ENCODE assay signal across 8 cellular contexts in genomic region chr7:36115448-36116321, GRCh38. TPM values are rescaled to one million over a fixed set of nuclear protein-coding genes. Genes with fewer than 3 reads are reported as not detected.
A peak's percentile ranks its signal among the peaks of the same experiment; 100 is the strongest.
DNase-seq lines count a peak whose midpoint lies in the region; ATAC-seq, FAIRE-seq and TF ChIP-seq lines count a peak whose summit lies in the region.

No MANE protein-coding gene starts in this region.

- no peak overlapping the region for H2BK5ac ChIP-seq in H1 (ENCODE audit: low read depth, low read length)

- no peak overlapping the region for H4K5ac ChIP-seq in H1 (ENCODE audit: insufficient read length, low read depth, low read length)

- no peak overlapping the region for H2AFZ ChIP-seq in H1 (ENCODE audit: low read length)

- no peak overlapping the region for H2AK5ac ChIP-seq in H1 (ENCODE audit: low read depth, low read length)

- H2BK12ac ChIP-seq in H1 (ENCODE audit: low read depth, low read length), result no peak overlapping the region

- no peak overlapping the region for H3K23ac ChIP-seq in H1 (ENCODE audit: insufficient read length)

- no peak overlapping the region for H3K4me3 Mint-ChIP-seq in naive thymus-derived CD8-positive, alpha-beta T cell

- ATAC-seq in GM21528 (IDR thresholded peaks at IDR 0.05; ENCODE audit: low FRiP score, unreplicated experiment), result peak; percentile 100
- ATAC-seq in upper lobe of right lung, result peak; percentile 89
- ATAC-seq in naive thymus-derived CD8-positive, alpha-beta T cell, result no peak

- peaks cover 6 to 21% (median 10%) of the 10 kb centered on the region in 4 donors for H3K4me1 Mint-ChIP-seq in naive thymus-derived CD8-positive, alpha-beta T cell

- intact Hi-C loops in ovary (cut with DNase I) (no loop called here), upper lobe of right lung (cut with DNase I) (no loop called here)

- H3K27ac Mint-ChIP-seq in naive thymus-derived CD8-positive, alpha-beta T cell, result peak overlapping the region in 1 of 10 donors; percentile 89

- no peak overlapping the region for H2BK120ac ChIP-seq in H1 (replicated peaks; ENCODE audit: low read depth, low read length)

- POLR2A ChIA-PET in H1 (lab: Charles Lee; ENCODE audit: partially characterized antibody), result no interaction called here
- POLR2A ChIA-PET in naive thymus-derived CD8-positive, alpha-beta T cell (lab: Charles Lee), result no interaction called here

- no peak for TF ChIP-seq CTCF in H1 (IDR thresholded peaks at IDR 0.05; ENCODE audit: control extremely low read depth in 1 of 3, insufficient read depth in 1 of 3, low read depth in 1 of 3, low read length in 3 of 3)
- TF ChIP-seq CTCF in ovary (IDR thresholded peaks at IDR 0.05), result no peak
- no peak for TF ChIP-seq CTCF in upper lobe of right lung (IDR thresholded peaks at IDR 0.05)

- H3K4me1 ChIP-seq in H1 (replicated peaks in 1 of 4; ENCODE audit: control insufficient read depth in 3 of 4, insufficient read depth in 4 of 4, low read length in 3 of 4) (peaks cover 0 to 4% (median 2%) of the 10 kb centered on the region in 4 experiments; a peak in 3 of 7 replicates), ovary (ENCODE audit: insufficient read depth) (peaks cover 4% of the 10 kb centered on the region), upper lobe of right lung (peaks cover 23% of the 10 kb centered on the region)

- H2BK15ac ChIP-seq in H1 (ENCODE audit: low read length), result no peak overlapping the region

- no peaks in the 10 kb centered on the region for H3K9me3 ChIP-seq in H1 (ENCODE audit: insufficient read depth in 2 of 2, low read depth in 1 of 2, low read length in 1 of 2)
- H3K9me3 ChIP-seq in ovary, result no peaks in the 10 kb centered on the region
- no peaks in the 10 kb centered on the region for H3K9me3 ChIP-seq in upper lobe of right lung

- no peak overlapping the region for H3K4me2 ChIP-seq in H1 (ENCODE audit: insufficient read depth in 1 of 2, low read depth in 2 of 2, low read length in 2 of 2)

- peak; percentile 37 for DNase-seq in DMS 273 treated with DMSO at 0.1 percent for 48 hours (lab: John Stamatoyannopoulos, UW)
- peak; percentile 87 for DNase-seq in HTR-8/SVneo (ENCODE audit: insufficient read length, low spot score)
- peak; percentile 29 for DNase-seq in activated CD4-positive, alpha-beta T cell treated with anti-CD3 and anti-CD28 coated beads, Interleukin-2, amount 50 U/mL, for 1 hour
- no peak for DNase-seq in H1 (ENCODE audit: low read depth in 1 of 2, low spot score in 2 of 2)
- peak; percentile 54 to 80 (median 64) for DNase-seq in ovary
- peak; percentile 84 for DNase-seq in upper lobe of right lung
- DNase-seq in naive thymus-derived CD8-positive, alpha-beta T cell, result no peak

- no peak overlapping the region for H4K91ac ChIP-seq in H1 (replicated peaks; ENCODE audit: insufficient read length, low read length)

- H3K27me3 ChIP-seq in H1 (replicated peaks in 1 of 4; ENCODE audit: control insufficient read depth in 3 of 4, extremely low read depth in 1 of 4, insufficient read depth in 3 of 4, low read length in 3 of 4) (no peaks in the 10 kb centered on the region), ovary (no peaks in the 10 kb centered on the region), upper lobe of right lung (no peaks in the 10 kb centered on the region)

- TF ChIP-seq EP300 in H1 (IDR thresholded peaks at IDR 0.05; ENCODE audit: borderline replicate concordance in 1 of 2, low read depth in 2 of 2, low read length in 2 of 2) (no peak), ovary (IDR thresholded peaks at IDR 0.05) (no peak)

- H3K36me3 ChIP-seq in H1 (ENCODE audit: control insufficient read depth in 2 of 4, insufficient read depth in 4 of 4, low read length in 3 of 4), result no peaks in the 10 kb centered on the region
- no peaks in the 10 kb centered on the region for H3K36me3 ChIP-seq in ovary
- no peaks in the 10 kb centered on the region for H3K36me3 ChIP-seq in upper lobe of right lung

- H3K9ac ChIP-seq in H1 (replicated peaks in 1 of 4; ENCODE audit: extremely low read depth in 1 of 4, low read depth in 3 of 4, low read length in 3 of 4), result no peak overlapping the region

- TF ChIP-seq POLR2A in H1 (IDR thresholded peaks at IDR 0.05; ENCODE audit: control extremely low read depth in 1 of 2, low read depth in 2 of 2, low read length in 2 of 2) (no peak), ovary (IDR thresholded peaks at IDR 0.05) (no peak)

- no peak for TF ChIP-seq RAD21 in H1 (IDR thresholded peaks at IDR 0.05 in 1 of 2, conservative IDR thresholded peaks at IDR 0.05 in 1 of 2; ENCODE audit: low read depth in 2 of 2, low read length in 2 of 2)

- H3K4ac ChIP-seq in H1 (replicated peaks; ENCODE audit: insufficient read length, low read depth, low read length), result no peak overlapping the region

- WGBS in H1 (ENCODE audit: extremely low coverage in 1 of 2, insufficient coverage in 1 of 2, insufficient read length in 1 of 2, insufficient replicate concordance in 2 of 2, low coverage in 1 of 2, low lambda C conversion rate in 2 of 2, missing lambda C conversion rate in 1 of 2), 2 experiments, result 85% methylated on average over 9 of the region's 9 CpGs; no CpG with 5 or more reads in 1 of the 2 experiments
- WGBS in ovary, 3 donors, result 20 to 27% (median 20%) methylated on average over 9 of the region's 9 CpGs

- H3K9me3 Mint-ChIP-seq in naive thymus-derived CD8-positive, alpha-beta T cell, result peaks cover 0 to 3% (median 0%) of the 10 kb centered on the region in 9 donors

- H3K56ac ChIP-seq in H1 (replicated peaks; ENCODE audit: insufficient read length, low read depth, low read length), result no peak overlapping the region

- FAIRE-seq in HTR-8/SVneo (lab: Jason Lieb, UNC), result peak; percentile 98
- FAIRE-seq in H1 (lab: Jason Lieb, UNC), result no peak

- no peak overlapping the region for H3K18ac ChIP-seq in H1 (ENCODE audit: extremely low read depth, low read length)

- peaks cover 0 to 8% (median 3%) of the 10 kb centered on the region in 5 donors for H3K27me3 Mint-ChIP-seq in naive thymus-derived CD8-positive, alpha-beta T cell

- H4K20me1 ChIP-seq in H1 (replicated peaks in 1 of 2; ENCODE audit: control insufficient read depth in 1 of 2, insufficient read depth in 2 of 2, low read length in 2 of 2), result no peaks in the 10 kb centered on the region

- H2BK20ac ChIP-seq in H1 (ENCODE audit: low read length), result peak overlapping the region; percentile 21; the same call in 1 of the 2 replicates

- H3K27ac ChIP-seq in H1 (ENCODE audit: low read depth, low read length) (no peak overlapping the region), ovary (no peak overlapping the region), upper lobe of right lung (peak overlapping the region; percentile 3)

- H3K79me1 ChIP-seq in H1 (ENCODE audit: low read depth, low read length), result no peaks in the 10 kb centered on the region

- no peak overlapping the region for H3K14ac ChIP-seq in H1 (ENCODE audit: insufficient read length)

- H3K23me2 ChIP-seq in H1 (ENCODE audit: low read depth, low read length), result no peaks in the 10 kb centered on the region

- H3K79me2 ChIP-seq in H1 (ENCODE audit: control insufficient read depth in 1 of 2, insufficient read depth in 2 of 2, low read length in 2 of 2), result no peaks in the 10 kb centered on the region

- H3K4me3 ChIP-seq in H1 (ENCODE audit: extremely low read depth in 1 of 4, insufficient read depth in 2 of 4, low read depth in 3 of 4, low read length in 4 of 4) (no peak overlapping the region), ovary (no peak overlapping the region), upper lobe of right lung (no peak overlapping the region)

- H3K36me3 Mint-ChIP-seq in naive thymus-derived CD8-positive, alpha-beta T cell, result no peaks in the 10 kb centered on the region

- CTCF ChIA-PET in H1 (lab: Charles Lee; ENCODE audit: partially characterized antibody), result interaction anchor here (1.0 to 1.9 kb wide), 5 partner anchors 13 to 175 kb away, joined by 3 to 5 read pairs (median 4); no protein-coding TSS in a partner anchor

- H4K8ac ChIP-seq in H1 (ENCODE audit: extremely low read depth, insufficient read depth, low read length), result no peak overlapping the region

TF ChIP-seq in H1, 55 proteins besides CTCF, POLR2A, EP300 and RAD21 (continues in another document):
- no peak for TF ChIP-seq TAF7 (optimal IDR thresholded peaks at IDR 0.05; ENCODE audit: borderline replicate concordance, low read depth, low read length)
- no peak for TF ChIP-seq CEBPB (IDR thresholded peaks at IDR 0.05; ENCODE audit: low read depth, low read length)
- no peak for TF ChIP-seq ZNF274 (IDR thresholded peaks at IDR 0.05; ENCODE audit: borderline replicate concordance, extremely low read depth, low read length)
- TF ChIP-seq SP1 (IDR thresholded peaks at IDR 0.05; ENCODE audit: low read depth, low read length), result no peak
- TF ChIP-seq RFX5 (IDR thresholded peaks at IDR 0.05; ENCODE audit: borderline replicate concordance, low read depth, low read length), result no peak
- no peak for TF ChIP-seq KDM1A (IDR thresholded peaks at IDR 0.05; ENCODE audit: borderline replicate concordance, low read length)
- TF ChIP-seq TAF1 (IDR thresholded peaks at IDR 0.05; ENCODE audit: low read depth, low read length), result no peak
- TF ChIP-seq, protein P1, sequence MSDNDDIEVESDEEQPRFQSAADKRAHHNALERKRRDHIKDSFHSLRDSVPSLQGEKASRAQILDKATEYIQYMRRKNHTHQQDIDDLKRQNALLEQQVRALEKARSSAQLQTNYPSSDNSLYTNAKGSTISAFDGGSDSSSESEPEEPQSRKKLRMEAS (IDR thresholded peaks at IDR 0.05), result no peak
- no peak for TF ChIP-seq TBP (IDR thresholded peaks at IDR 0.05; ENCODE audit: low read depth, low read length)
- no peak for TF ChIP-seq RBBP5 (IDR thresholded peaks at IDR 0.05; ENCODE audit: borderline replicate concordance, low read depth, low read length)
- no peak for TF ChIP-seq HDAC6 (IDR thresholded peaks at IDR 0.05; ENCODE audit: low read depth, low read length)

RNA-seq across cellular contexts. Expression of gene EEPD1, which starts 37.4 kb away (rescaled TPM):
- total RNA-seq in H1 (2021; fragmentation: NEBNext Ultra II Directional; extraction: Animal tissue kit (Norgen Biotek cat#: 25700)), result 5.7 and 7.8 TPM in 2 replicates
- polyA plus RNA-seq in H1 (2011; rRNA removed) (3.1 and 5.5 TPM in 2 replicates), ovary (10 to 100 TPM; 11.5 to 16.6 TPM)
- 5.7 TPM for polyA plus RNA-seq in H1 (2011; cell fraction: cytosol; rRNA removed)
- polyA plus RNA-seq in H1 (2011; cell fraction: nucleus; rRNA removed), result 7.1 TPM
- polyA plus RNA-seq in H1 (2012, experiment 1 of 2), result 7.2 to 9.2 TPM (median 8.5 TPM) in 4 replicates
- 4.9 TPM for polyA plus RNA-seq in H1 (2012, experiment 2 of 2)
- 6.3 TPM for polyA plus RNA-seq in H1 (2013, experiment 1 of 2)
- polyA plus RNA-seq in H1 (2013, experiment 2 of 2), result 6.8 TPM
- 4.5 and 4.8 TPM in 2 replicates for polyA minus RNA-seq in H1 (2011; rRNA and poly(A)+ RNA removed)
- 5.0 TPM for polyA minus RNA-seq in H1 (2011; cell fraction: cytosol; rRNA and poly(A)+ RNA removed)
- polyA minus RNA-seq in H1 (2011; cell fraction: nucleus; rRNA and poly(A)+ RNA removed), result 10.7 TPM
- total RNA-seq in ovary (10 to 100 TPM in 4 of 7 donors, 1 to 10 TPM in 3; 5.6 to 15.8 (median 10.7) TPM), upper lobe of right lung (9.9 TPM)
- total RNA-seq in naive thymus-derived CD8-positive, alpha-beta T cell, result 1 to 10 TPM in 1 of 2 experiments, under 1 TPM in 1; 0.86 to 1.2 TPM
- 1 to 10 TPM; 3.6 to 6.3 (median 5.1) TPM for polyA plus RNA-seq in naive thymus-derived CD8-positive, alpha-beta T cell

Comparison
In these comparisons a context has a peak if more than half of its experiments do, and no peak if none do; other contexts are left out.
1. DNase-seq: peak in DMS 273 treated with DMSO at 0.1 percent for 48 hours (single experiment), HTR-8/SVneo (single experiment), activated CD4-positive, alpha-beta T cell treated with anti-CD3 and anti-CD28 coated beads, Interleukin-2, amount 50 U/mL, for 1 hour (single experiment), ovary (5 of 5) and upper lobe of right lung (single experiment); none in H1 (0 of 2) and naive thymus-derived CD8-positive, alpha-beta T cell (0 of 10).
2. ATAC-seq: peak in GM21528 (single experiment) and upper lobe of right lung (single experiment); none in naive thymus-derived CD8-positive, alpha-beta T cell (0 of 2).